14 cellular contexts compared by ENCODE assay signal in the genomic region with DNA sequence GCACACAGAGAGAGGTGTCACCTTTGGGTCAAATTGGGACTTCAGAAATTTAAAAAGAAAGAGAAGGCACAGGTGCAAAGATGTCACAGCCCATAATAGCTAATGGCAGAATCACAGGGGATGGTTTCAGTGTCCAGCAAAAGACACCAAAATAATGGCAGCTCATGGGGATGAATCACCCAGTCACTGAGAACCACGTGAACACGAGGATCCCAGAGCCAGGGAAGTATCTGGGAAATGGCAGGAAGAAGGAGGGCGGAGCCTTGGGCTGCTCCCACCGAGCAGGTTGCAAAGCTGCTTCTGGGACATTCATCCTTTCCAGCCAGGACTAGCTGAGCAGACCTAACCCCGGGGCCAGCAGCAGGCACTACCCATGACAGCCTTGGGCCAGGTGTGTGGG. TPM values are rescaled to one million over a fixed set of nuclear protein-coding genes. Genes with fewer than 3 reads are reported as not detected.
DNase-seq lines count a peak whose midpoint lies in the region; ATAC-seq and TF ChIP-seq lines count a peak whose summit lies in the region.
"Had no signal": no experiment of that assay in that cellular context is flagged by ENCODE, and none has a peak within 500 bp of the region (broad histone marks: within the 10 kb centered on the region; RNA-seq: fewer than 3 reads in every experiment).

No MANE protein-coding gene starts in this region.

- H3K36me3 ChIP-seq in heart right ventricle (no peaks in the 10 kb centered on the region), PC-9 (ENCODE audit: low read depth) (peaks cover 5% of the 10 kb centered on the region), Peyer's patch (no peaks in the 10 kb centered on the region)
- H3K36me3 ChIP-seq: ascending aorta, SJSA1 had no signal

- intact Hi-C loops in left ventricle myocardium superior (cut with micrococcal nuclease) = no loop called here
- intact Hi-C loops in heart right ventricle (cut with DNase I) = no loop called here
- intact Hi-C loops in PC-9 (cut with micrococcal nuclease; ENCODE audit: unreplicated experiment) = no loop called here

- DNase-seq in left ventricle myocardium superior (peak; percentile 15), heart right ventricle (no peak), PC-9 (peak; percentile 49 to 57), stromal cell of bone marrow (ENCODE audit: low read depth) (peak; percentile 5), Peyer's patch (no peak)
- DNase-seq: naive B cell, NCI-H1092 treated with DMSO at 0.1 percent for 48 hours, NCI-H345, testis had no signal

- no peak for TF ChIP-seq POLR2A in Peyer's patch (IDR thresholded peaks at IDR 0.05)

- no peak for ATAC-seq in left ventricle myocardium superior
- no peak for ATAC-seq in heart right ventricle
- ATAC-seq in esophagus mucosa = peak; percentile 6
- ATAC-seq in activated CD4-positive, CD25-positive, alpha-beta regulatory T cell treated with anti-CD3 and anti-CD28 coated beads, Interleukin-2, amount 50 U/mL, for 24 hours = no peak
- ATAC-seq in GM21515 (IDR thresholded peaks at IDR 0.05; ENCODE audit: unreplicated experiment) = no peak

- no peak overlapping the region for H3K4me2 ChIP-seq in PC-9

- BruUV-seq in PC-9 (replicated peaks; lab: Mats Ljungman, UMichigan) = no TSS peak

- no peak overlapping the region for H2AFZ ChIP-seq in PC-9

- CTCF ChIA-PET in PC-9 (lab: Charles Lee) = no interaction called here

- POLR2A ChIA-PET in PC-9 (lab: Charles Lee; ENCODE audit: unreplicated experiment) = interaction anchor here (0.6 kb wide), 1 partner anchor 101 kb away, joined by 6 read pairs; no protein-coding TSS in a partner anchor

- H3K4me3 ChIP-seq in heart right ventricle = no peak overlapping the region
- H3K4me3 ChIP-seq in PC-9 = no peak overlapping the region
- no peak overlapping the region for H3K4me3 ChIP-seq in Peyer's patch
- H3K4me3 ChIP-seq: ascending aorta, SJSA1, testis had no signal

- H3K4me1 ChIP-seq in heart right ventricle = peaks cover 0 to 15% (median 3%) of the 10 kb centered on the region in 9 donors
- H3K4me1 ChIP-seq in PC-9 (replicated peaks; ENCODE audit: insufficient read depth) = peaks cover 44% of the 10 kb centered on the region
- H3K4me1 ChIP-seq in Peyer's patch = peaks cover 0 to 24% (median 0%) of the 10 kb centered on the region in 4 donors
- H3K4me1 ChIP-seq: ascending aorta, testis had no signal

- 0 out of 2 replicates have a peak, but pooled peaks cover 5% of the 10 kb centered on the region for H3K79me2 ChIP-seq in PC-9 (ENCODE audit: low read depth)

- H3K9me2 ChIP-seq in PC-9 (ENCODE audit: insufficient read depth) = no peaks in the 10 kb centered on the region

- peaks cover 30% of the 10 kb centered on the region for H3F3A ChIP-seq in PC-9 (ENCODE audit: insufficient read depth, low read depth)

- TF ChIP-seq CTCF in heart right ventricle (IDR thresholded peaks at IDR 0.05) (no peak), PC-9 (conservative IDR thresholded peaks at IDR 0.05) (no peak), Peyer's patch (IDR thresholded peaks at IDR 0.05) (no peak)

- H3K9me3 ChIP-seq in heart right ventricle (peaks cover 0 to 5% (median 3%) of the 10 kb centered on the region in 11 donors), PC-9 (ENCODE audit: insufficient read depth, low read depth) (no peaks in the 10 kb centered on the region), Peyer's patch (peaks cover 0 to 4% (median 0%) of the 10 kb centered on the region in 4 donors)
- H3K9me3 ChIP-seq: testis had no signal

- H3K27ac ChIP-seq in heart right ventricle (no peak overlapping the region), PC-9 (no peak overlapping the region), Peyer's patch (no peak overlapping the region)
- H3K27ac ChIP-seq: ascending aorta, SJSA1, testis had no signal

- WGBS in heart right ventricle, 2 donors = 59 to 63% methylated on average over 5 of the region's 5 CpGs

- no peaks in the 10 kb centered on the region for H4K20me1 ChIP-seq in PC-9 (ENCODE audit: insufficient read depth)

- H3K27me3 ChIP-seq in heart right ventricle (no peaks in the 10 kb centered on the region), PC-9 (ENCODE audit: insufficient read depth, low read depth) (no peaks in the 10 kb centered on the region), Peyer's patch (no peaks in the 10 kb centered on the region)
- H3K27me3 ChIP-seq: ascending aorta, SJSA1, testis had no signal

RNA-seq across cellular contexts. Expression of a gene that starts 45.6 kb away (rescaled TPM):
- total RNA-seq in left ventricle myocardium superior = 44.0 TPM
- total RNA-seq in heart right ventricle = 10 to 100 TPM; 22.1 to 54.1 (median 26.5) TPM
- polyA plus RNA-seq in heart right ventricle = 10 to 100 TPM; 44.0 to 80.5 TPM
- total RNA-seq in PC-9 (2021) = 51.5 and 58.2 TPM in 2 replicates
- total RNA-seq in esophagus mucosa = 19.8 TPM
- 100 to 1,000 TPM in 1 of 4 donors, 10 to 100 TPM in 3; 35.2 to 101 (median 83.3) TPM for total RNA-seq in Peyer's patch

Comparison
In these comparisons a context has a peak if more than half of its experiments do, and no peak if none do; other contexts are left out.
1. DNase-seq: peak in left ventricle myocardium superior (single experiment), PC-9 (2 of 2) and stromal cell of bone marrow (single experiment); none in heart right ventricle (0 of 2) and Peyer's patch (0 of 3).